7 cellular contexts compared by ENCODE assay signal in the genomic region with DNA sequence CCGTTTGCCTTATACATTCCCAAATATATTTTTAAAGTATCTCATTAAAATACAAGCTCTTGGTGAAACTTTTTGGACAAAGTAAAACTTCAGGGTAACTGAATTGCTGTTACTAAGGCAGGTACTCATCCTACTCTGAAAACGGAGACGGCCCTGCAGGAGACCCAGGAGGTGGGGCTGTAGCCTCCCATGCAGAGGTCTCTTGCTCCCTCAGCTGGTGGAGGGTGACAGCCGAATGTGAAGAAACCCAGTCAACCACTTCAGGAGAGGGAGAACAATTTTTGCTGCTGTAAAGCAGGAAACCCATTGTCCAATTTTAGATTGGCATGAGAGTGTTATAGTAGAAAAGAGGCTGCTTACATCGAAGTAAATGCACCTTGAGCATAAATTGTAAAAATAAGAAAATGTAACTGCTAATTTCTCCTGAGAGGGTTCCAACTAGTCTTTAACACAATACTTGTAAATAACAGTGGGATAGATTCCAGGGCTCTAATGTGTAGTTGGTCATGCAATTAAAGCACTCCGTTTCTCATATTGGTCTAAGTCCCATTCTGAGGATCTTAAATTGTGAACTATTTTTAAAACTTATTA.
DNase-seq lines count a peak whose midpoint lies in the region; ATAC-seq and TF ChIP-seq lines count a peak whose summit lies in the region.
"Not testable (repeated sequence)": the region's sequence is repeated elsewhere in the genome, so short reads cannot be mapped to it uniquely, and the experiment has no call there.

No MANE protein-coding gene starts in this region.

- H3K79me2 ChIP-seq in parathyroid adenoma = not testable (repeated sequence)

- not testable (repeated sequence) for H3K4me3 ChIP-seq in parathyroid adenoma (ENCODE audit: low read depth, low read length)

- H3K4me1 ChIP-seq in parathyroid adenoma = not testable (repeated sequence)

- not testable (repeated sequence) for H3K27me3 ChIP-seq in parathyroid adenoma (ENCODE audit: control insufficient read depth, insufficient read depth, low read length)

- in situ Hi-C loops in GM13977 (cut with MboI; ENCODE audit: low pct_unique_long_range_greater_than_20kb, low sequenced_read_pairs, unreplicated experiment) = not testable (repeated sequence)

- H3K4me2 ChIP-seq in parathyroid adenoma (ENCODE audit: low read length) = not testable (repeated sequence)

- not testable (repeated sequence) for DNase-seq in GM13977 (ENCODE audit: low spot score)
- DNase-seq in NCI-H128 (lab: John Stamatoyannopoulos, UW; ENCODE audit: unreplicated experiment) (peak; percentile 10), activated gamma-delta T cell treated with Interleukin-2 at 50 U/mL for 16 hours (peak; percentile 36), foreskin melanocyte (peak; percentile 3)

- H3K9me3 ChIP-seq in parathyroid adenoma (ENCODE audit: control insufficient read depth, low read length) = not testable (repeated sequence)

- H3K36me3 ChIP-seq in parathyroid adenoma (ENCODE audit: control insufficient read depth, insufficient read depth, low read length) = not testable (repeated sequence)

- H2AFZ ChIP-seq in parathyroid adenoma = not testable (repeated sequence)

- TF ChIP-seq CTCF in GM13977 (IDR thresholded peaks at IDR 0.05; ENCODE audit: extremely low read depth, insufficient read depth, missing control alignments) (peak; percentile 49), parathyroid adenoma (IDR thresholded peaks at IDR 0.05) (peak; percentile 8)

- H3K27ac ChIP-seq in parathyroid adenoma = not testable (repeated sequence)

- ATAC-seq in HG02759 (IDR thresholded peaks at IDR 0.05; ENCODE audit: unreplicated experiment) = peak; percentile 96
- ATAC-seq in SK-N-SH treated with all-trans-retinoic acid at 6 μM for 48 hours = peak; percentile 95

- H3K9ac ChIP-seq in parathyroid adenoma = not testable (repeated sequence)
